Comparison of ENCODE assay signal across 8 cellular contexts in genomic region chr9:129495422-129496186, GRCh38.
DNase-seq lines count a peak whose midpoint lies in the region; ATAC-seq and TF ChIP-seq lines count a peak whose summit lies in the region.

No MANE protein-coding gene starts in this region.

- DNase-seq in CD8-positive, alpha-beta memory T cell = peak; percentile 70 to 89 (median 75)
- DNase-seq in HT1080 (ENCODE audit: low read depth) (peak; percentile 83), epithelial cell of prostate (ENCODE audit: low read depth, low spot score) (no peak), midbrain (lab: John Stamatoyannopoulos, UW) (peak; percentile 92)
- peak; percentile 93 for DNase-seq in activated T-cell treated with anti-CD3 and anti-CD28 coated beads, Interleukin-2, amount 50 U/mL, for 24 hours
- peak; percentile 54 for DNase-seq in stimulated activated CD8-positive, alpha-beta memory T cell treated with anti-CD3 and anti-CD28 coated beads, Interleukin-15, amount 100 ng/mL, for 1 hour (ENCODE audit: low read depth)

- H3K27ac Mint-ChIP-seq in CD8-positive, alpha-beta memory T cell = peak overlapping the region; percentile 54 to 92 (median 82)
- peak overlapping the region; percentile 89 for H3K27ac Mint-ChIP-seq in activated T-cell treated with anti-CD3 and anti-CD28 coated beads, Interleukin-2, amount 50 U/mL, for 24 hours

- H3K4me2 ChIP-seq in OCI-LY3 (ENCODE audit: low read length) = peak overlapping the region; percentile 97

- H3K9ac ChIP-seq in OCI-LY3 (ENCODE audit: low read length) = peak overlapping the region; percentile 77; the same call in 1 of the 2 replicates

- peaks cover 0 to 12% (median 1%) of the 10 kb centered on the region in 3 donors for H3K36me3 Mint-ChIP-seq in CD8-positive, alpha-beta memory T cell
- peaks cover 38% of the 10 kb centered on the region for H3K36me3 Mint-ChIP-seq in activated T-cell treated with anti-CD3 and anti-CD28 coated beads, Interleukin-2, amount 50 U/mL, for 24 hours (ENCODE audit: low read depth)

- H3K79me2 ChIP-seq in OCI-LY3 (ENCODE audit: low read length) = no peaks in the 10 kb centered on the region

- CTCF ChIA-PET in CD8-positive, alpha-beta memory T cell (lab: Charles Lee) = interaction anchor here (0.9 to 2.4 kb wide), 9 partner anchors 9 to 364 kb away, joined by 3 to 8 read pairs (median 4); partner anchors contain the start of gene IER5L

- H3K4me3 ChIP-seq in CD8-positive, alpha-beta memory T cell (ENCODE audit: low read length) = peak overlapping the region; percentile 84
- peak overlapping the region; percentile 86 for H3K4me3 ChIP-seq in OCI-LY3 (ENCODE audit: low read length)

- H3K9me3 Mint-ChIP-seq in CD8-positive, alpha-beta memory T cell = no peaks in the 10 kb centered on the region
- H3K9me3 Mint-ChIP-seq in activated T-cell treated with anti-CD3 and anti-CD28 coated beads, Interleukin-2, amount 50 U/mL, for 24 hours = no peaks in the 10 kb centered on the region

- H3K9me3 ChIP-seq in CD8-positive, alpha-beta memory T cell (ENCODE audit: low read length) = no peaks in the 10 kb centered on the region
- H3K9me3 ChIP-seq in OCI-LY3 (ENCODE audit: insufficient read depth, low read length) = no peaks in the 10 kb centered on the region

- peaks cover 19 to 56% (median 24%) of the 10 kb centered on the region in 3 donors for H3K4me1 Mint-ChIP-seq in CD8-positive, alpha-beta memory T cell
- H3K4me1 Mint-ChIP-seq in activated T-cell treated with anti-CD3 and anti-CD28 coated beads, Interleukin-2, amount 50 U/mL, for 24 hours (ENCODE audit: low read depth) = peaks cover 47% of the 10 kb centered on the region

- H3K27me3 Mint-ChIP-seq in CD8-positive, alpha-beta memory T cell = no peaks in the 10 kb centered on the region
- H3K27me3 Mint-ChIP-seq in activated T-cell treated with anti-CD3 and anti-CD28 coated beads, Interleukin-2, amount 50 U/mL, for 24 hours = no peaks in the 10 kb centered on the region

- H3K27ac ChIP-seq in CD8-positive, alpha-beta memory T cell (ENCODE audit: low read depth, low read length) = peak overlapping the region; percentile 84
- no peak overlapping the region for H3K27ac ChIP-seq in OCI-LY3 (ENCODE audit: low read length)
- peak overlapping the region; percentile 84 for H3K27ac ChIP-seq in epithelial cell of prostate

- no peaks in the 10 kb centered on the region for H4K20me1 ChIP-seq in OCI-LY3 (ENCODE audit: insufficient read depth, low read length)

- no peak for ATAC-seq in GM19397 (IDR thresholded peaks at IDR 0.05; ENCODE audit: unreplicated experiment)

- H3K36me3 ChIP-seq in CD8-positive, alpha-beta memory T cell (ENCODE audit: insufficient read depth, low read length) = no peaks in the 10 kb centered on the region
- no peaks in the 10 kb centered on the region for H3K36me3 ChIP-seq in OCI-LY3 (replicated peaks; ENCODE audit: low read depth, low read length)

- no peak overlapping the region for H2AFZ ChIP-seq in OCI-LY3 (ENCODE audit: low read depth, low read length)

- H3K27me3 ChIP-seq in CD8-positive, alpha-beta memory T cell (ENCODE audit: insufficient read depth, low read length, poor library complexity, severe bottlenecking) = no peaks in the 10 kb centered on the region
- H3K27me3 ChIP-seq in OCI-LY3 (ENCODE audit: low read depth, low read length) = no peaks in the 10 kb centered on the region

- peak overlapping the region; percentile 79 to 94 (median 84) for H3K4me3 Mint-ChIP-seq in CD8-positive, alpha-beta memory T cell
- peak overlapping the region; percentile 75 for H3K4me3 Mint-ChIP-seq in activated T-cell treated with anti-CD3 and anti-CD28 coated beads, Interleukin-2, amount 50 U/mL, for 24 hours

- POLR2A ChIA-PET in CD8-positive, alpha-beta memory T cell (lab: Charles Lee) = interaction anchor here (0.8 to 2.8 kb wide), 3 partner anchors 15 to 113 kb away, joined by 3 to 22 read pairs (median 4); no protein-coding TSS in a partner anchor

- H3K4me1 ChIP-seq in CD8-positive, alpha-beta memory T cell (ENCODE audit: insufficient read depth, low read length) = peaks cover 27% of the 10 kb centered on the region
- peaks cover 5% of the 10 kb centered on the region; the same call in 1 of the 2 replicates for H3K4me1 ChIP-seq in OCI-LY3 (ENCODE audit: low read length)

- no peak for TF ChIP-seq CTCF in OCI-LY3 (IDR thresholded peaks at IDR 0.05; ENCODE audit: low read depth, low read length)
